8 cellular contexts compared by ENCODE assay signal in genomic region chr3:135965129-135965505, GRCh38. TPM values are rescaled to one million over a fixed set of nuclear protein-coding genes. Genes with fewer than 3 reads are reported as not detected.
DNase-seq lines count a peak whose midpoint lies in the region; ATAC-seq and TF ChIP-seq lines count a peak whose summit lies in the region.

No MANE protein-coding gene starts in this region.

- TF ChIP-seq CTCF in fibroblast of villous mesenchyme (IDR thresholded peaks at IDR 0.05; ENCODE audit: insufficient read depth, low read depth, low read length), result no peak

- peaks cover 23% of the 10 kb centered on the region for H3K4me1 ChIP-seq in SJSA1 (replicated peaks)

- DNase-seq in Caki2 (ENCODE audit: low read depth) (peak; percentile 69), SJSA1 (ENCODE audit: low read depth in 1 of 2, low spot score in 2 of 2) (peak in 1 of 2 experiments; percentile 62), fibroblast of villous mesenchyme (ENCODE audit: low read depth) (no peak), pons (ENCODE audit: low spot score) (peak; percentile 43), KG1 (lab: John Stamatoyannopoulos, UW) (no peak), SIG-M5 (lab: John Stamatoyannopoulos, UW) (no peak), NCI-H2107 (lab: John Stamatoyannopoulos, UW) (no peak)

- no peaks in the 10 kb centered on the region for H3K9me3 ChIP-seq in SJSA1 (replicated peaks)

- no peaks in the 10 kb centered on the region for H3K27me3 ChIP-seq in SJSA1 (replicated peaks)

- in situ Hi-C loops in Caki2 (cut with HindIII; ENCODE audit: low pct_unique_long_range_greater_than_20kb, low sequenced_read_pairs), result no loop called here

- H3K4me3 ChIP-seq in SJSA1 (peak overlapping the region; percentile 73), fibroblast of villous mesenchyme (ENCODE audit: low read depth, low read length) (peak overlapping the region; percentile 50)

- no peak for ATAC-seq in GM21447 (IDR thresholded peaks at IDR 0.05; ENCODE audit: unreplicated experiment)

- H3K36me3 ChIP-seq in SJSA1, result no peaks in the 10 kb centered on the region; the same call in 1 of the 2 replicates

- H3K27ac ChIP-seq in SJSA1, result no peak overlapping the region; the same call in 1 of the 2 replicates

RNA-seq across cellular contexts. Expression of gene PPP2R3A, which starts 0.4 kb away (rescaled TPM):
- 3.4 and 4.0 TPM in 2 replicates for total RNA-seq in Caki2 (2014; rRNA removed; shearing (Covaris generic); ENCODE audit: low replicate concordance)
- total RNA-seq in SJSA1 (2014; rRNA removed; shearing (Covaris generic)), result 13.0 and 13.2 TPM in 2 replicates
- total RNA-seq in fibroblast of villous mesenchyme, result 23.2 and 25.9 TPM in 2 replicates

Comparison
In these comparisons a context has a peak if more than half of its experiments do, and no peak if none do; other contexts are left out.
1. DNase-seq: peak in Caki2 (single experiment) and pons (single experiment); none in fibroblast of villous mesenchyme (single experiment), KG1 (single experiment), SIG-M5 (single experiment) and NCI-H2107 (single experiment).